Comparison of ENCODE assay signal across 12 cellular contexts in genomic region chr7:44264221-44264956, GRCh38.
DNase-seq lines count a peak whose midpoint lies in the region; FAIRE-seq and TF ChIP-seq lines count a peak whose summit lies in the region.
"Had no signal": no experiment of that assay in that cellular context is flagged by ENCODE, and none has a peak within 500 bp of the region (broad histone marks: within the 10 kb centered on the region; RNA-seq: fewer than 3 reads in every experiment).

No MANE protein-coding gene starts in this region.

- TF ChIP-seq POLR2A in Peyer's patch (IDR thresholded peaks at IDR 0.05), result no peak

- no peaks in the 10 kb centered on the region for H3K36me3 ChIP-seq in Peyer's patch
- H3K36me3 ChIP-seq: thoracic aorta had no signal

- no peak overlapping the region for H3K27ac ChIP-seq in Peyer's patch
- H3K27ac ChIP-seq: C4-2B, thoracic aorta had no signal

- H3K9me3 ChIP-seq in Peyer's patch, result no peaks in the 10 kb centered on the region
- H3K9me3 ChIP-seq: thoracic aorta had no signal

- peak; percentile 87 for DNase-seq in DMS153 (lab: John Stamatoyannopoulos, UW)
- DNase-seq in NCI-H1105 (lab: John Stamatoyannopoulos, UW), result peak; percentile 93
- peak; percentile 31 for DNase-seq in NCI-H82 treated with DMSO at 0.1 percent for 48 hours (lab: John Stamatoyannopoulos, UW; ENCODE audit: unreplicated experiment)
- DNase-seq in glomerular visceral epithelial cell (ENCODE audit: extremely low spot score), result peak; percentile 27
- DNase-seq in Peyer's patch, result no peak
- DNase-seq in islet precursor cell, result no peak
- no peak for DNase-seq in CD1c-positive myeloid dendritic cell (ENCODE audit: extremely low spot score)
- DNase-seq in GM19239 (ENCODE audit: insufficient read length, low spot score), result no peak
- DNase-seq: MV-4-11 had no signal

- TF ChIP-seq CTCF in Peyer's patch (IDR thresholded peaks at IDR 0.05), result no peak

- FAIRE-seq in GM19239 (lab: Jason Lieb, UNC), result no peak
- FAIRE-seq: GM12878 had no signal

- no peaks in the 10 kb centered on the region for H3K27me3 ChIP-seq in Peyer's patch

- no peaks in the 10 kb centered on the region for H3K4me1 ChIP-seq in Peyer's patch

- no peak overlapping the region for H3K4me3 ChIP-seq in Peyer's patch
- H3K4me3 ChIP-seq: GM12878, thoracic aorta had no signal

Comparison
In these comparisons a context has a peak if more than half of its experiments do, and no peak if none do; other contexts are left out.
1. DNase-seq: peak in DMS153 (single experiment), NCI-H1105 (single experiment), NCI-H82 treated with DMSO at 0.1 percent for 48 hours (single experiment) and glomerular visceral epithelial cell (single experiment); none in Peyer's patch (0 of 3), islet precursor cell (single experiment), CD1c-positive myeloid dendritic cell (single experiment) and GM19239 (single experiment).